1 cellular context compared by ENCODE assay signal in genomic region chr1:18530567-18531502, GRCh38.
TF ChIP-seq lines count a peak whose summit lies in the region.

No MANE protein-coding gene starts in this region.

TF ChIP-seq in GM23338, 12 proteins besides CTCF, POLR2A, EP300 and RAD21 (continued from another document):
- TF ChIP-seq ZNF462 (CRISPR knock-in tag; IDR thresholded peaks at IDR 0.05) (no peak), REST (IDR thresholded peaks at IDR 0.05; ENCODE audit: unreplicated experiment) (no peak), ZNF114 (CRISPR knock-in tag; IDR thresholded peaks at IDR 0.05) (no peak), POLR2AphosphoS5 (IDR thresholded peaks at IDR 0.05; ENCODE audit: low read depth) (no peak)
